Comparison of ENCODE assay signal across 8 cellular contexts in genomic region chr1:167599839-167600581, GRCh38. TPM values are rescaled to one million over a fixed set of nuclear protein-coding genes. Genes with fewer than 3 reads are reported as not detected.
DNase-seq lines count a peak whose midpoint lies in the region; ATAC-seq lines count a peak whose summit lies in the region.

No MANE protein-coding gene starts in this region.

- intact Hi-C loops in posterior cingulate gyrus (cut with DNase I): loop anchor here (2.0 kb wide), 1 partner anchor 89 kb away; no protein-coding TSS in a partner anchor

- peak; percentile 69 for ATAC-seq in GM21360 (IDR thresholded peaks at IDR 0.05; ENCODE audit: unreplicated experiment)

- DNase-seq in GDM1 (lab: John Stamatoyannopoulos, UW) (peak; percentile 27), HS-5 (ENCODE audit: low read depth) (peak; percentile 9), T-helper 1 cell (peak in 3 of 5 donors; percentile 22 to 84 (median 31)), dermis microvascular lymphatic vessel endothelial cell (ENCODE audit: low read depth in 2 of 2) (peak; percentile 53 to 90), mucosa of gallbladder (ENCODE audit: low spot score) (peak; percentile 54), T-helper 9 cell (no peak), posterior cingulate gyrus (no peak)

RNA-seq across cellular contexts. Expression of gene RCSD1, which starts 30.0 kb away (rescaled TPM):
- total RNA-seq in dermis microvascular lymphatic vessel endothelial cell (21.4 and 28.8 TPM in 2 replicates), mucosa of gallbladder (18.4 TPM)

RNA-seq across cellular contexts. Expression of gene CREG1, which starts 46.4 kb away (rescaled TPM):
- total RNA-seq in dermis microvascular lymphatic vessel endothelial cell (31.6 and 43.9 TPM in 2 replicates), mucosa of gallbladder (157 TPM)

Comparison
In these comparisons a context has a peak if more than half of its experiments do, and no peak if none do; other contexts are left out.
1. DNase-seq: peak in GDM1 (single experiment), HS-5 (single experiment), T-helper 1 cell (3 of 5), dermis microvascular lymphatic vessel endothelial cell (2 of 2) and mucosa of gallbladder (single experiment); none in T-helper 9 cell (single experiment) and posterior cingulate gyrus (0 of 10).